ENCODE assay signal across 1 cellular context in the genomic region with DNA sequence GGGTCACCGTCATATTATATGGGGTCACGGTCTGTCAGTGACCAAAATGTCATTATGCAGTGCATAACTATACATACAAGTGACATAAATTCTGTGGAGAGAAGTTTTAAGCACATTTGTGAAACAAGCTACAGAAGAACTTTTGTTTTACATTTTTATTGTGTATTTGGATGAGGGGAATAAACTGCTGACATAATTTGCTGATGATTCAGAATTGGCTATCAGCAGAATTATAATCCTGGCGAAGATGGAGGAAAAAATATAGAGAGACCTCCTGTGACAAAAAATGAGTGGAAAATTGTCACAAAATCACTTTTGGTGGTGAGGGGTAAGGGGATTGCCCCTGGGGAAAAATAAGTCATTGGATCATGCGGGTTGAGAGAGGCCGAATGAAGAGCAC.
TF ChIP-seq lines count a peak whose summit lies in the region.

No MANE protein-coding gene starts in this region.

TF ChIP-seq in SK-N-SH, 30 proteins besides CTCF, POLR2A, EP300 and RAD21 (continued from another document):
- TF ChIP-seq, protein P1, sequence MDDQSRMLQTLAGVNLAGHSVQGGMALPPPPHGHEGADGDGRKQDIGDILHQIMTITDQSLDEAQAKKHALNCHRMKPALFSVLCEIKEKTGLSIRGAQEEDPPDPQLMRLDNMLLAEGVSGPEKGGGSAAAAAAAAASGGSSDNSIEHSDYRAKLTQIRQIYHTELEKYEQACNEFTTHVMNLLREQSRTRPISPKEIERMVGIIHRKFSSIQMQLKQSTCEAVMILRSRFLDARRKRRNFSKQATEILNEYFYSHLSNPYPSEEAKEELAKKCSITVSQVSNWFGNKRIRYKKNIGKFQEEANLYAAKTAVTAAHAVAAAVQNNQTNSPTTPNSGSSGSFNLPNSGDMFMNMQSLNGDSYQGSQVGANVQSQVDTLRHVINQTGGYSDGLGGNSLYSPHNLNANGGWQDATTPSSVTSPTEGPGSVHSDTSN (IDR thresholded peaks at IDR 0.05): no peak
